10 cellular contexts compared by ENCODE assay signal in the genomic region with DNA sequence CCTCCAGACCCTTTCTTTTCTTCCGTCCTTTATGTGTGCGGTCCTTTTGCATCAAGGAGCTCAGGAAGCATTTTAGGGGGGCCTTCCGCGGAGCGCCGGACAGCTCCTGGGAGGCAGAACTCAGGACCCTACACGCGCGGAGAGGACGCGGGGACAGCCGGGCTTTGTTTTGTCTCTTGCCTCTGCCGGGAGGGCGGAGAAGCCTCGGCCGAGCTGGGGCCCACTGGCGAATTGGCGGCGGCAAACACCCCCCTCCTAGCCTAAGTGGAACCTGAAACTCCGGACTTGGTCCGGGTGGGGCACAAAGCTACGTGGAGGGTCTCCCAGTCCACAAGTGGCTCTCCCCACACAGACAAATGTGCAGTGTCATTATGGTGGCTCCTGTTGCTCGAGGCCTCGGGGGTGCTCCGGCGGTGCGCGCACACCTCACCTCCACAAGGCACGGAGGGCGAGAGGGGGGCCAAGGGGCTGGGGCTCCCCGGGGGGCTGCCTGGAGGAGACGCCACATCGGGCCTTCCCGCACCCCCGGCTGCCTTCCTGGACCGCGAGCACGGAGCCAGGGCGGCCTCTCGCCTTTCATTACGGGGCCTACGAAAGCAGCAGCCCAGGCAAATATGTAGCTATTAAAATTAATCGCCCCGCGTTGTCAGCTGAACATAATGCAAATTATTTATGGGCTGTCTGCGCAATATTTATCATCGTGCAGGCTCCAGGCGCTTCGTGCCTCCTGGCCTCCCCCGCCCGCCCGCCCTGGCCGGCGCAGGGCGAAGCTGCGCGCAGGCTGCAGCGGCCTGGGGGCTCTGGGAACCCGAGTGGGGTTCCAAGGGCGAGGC.
DNase-seq lines count a peak whose midpoint lies in the region; ATAC-seq, FAIRE-seq and TF ChIP-seq lines count a peak whose summit lies in the region.
"Had no signal": no experiment of that assay in that cellular context is flagged by ENCODE, and none has a peak within 500 bp of the region (broad histone marks: within the 10 kb centered on the region; RNA-seq: fewer than 3 reads in every experiment).

No MANE protein-coding gene starts in this region.

- TF ChIP-seq CTCF in tibial nerve (IDR thresholded peaks at IDR 0.05), result no peak

- TF ChIP-seq POLR2A in tibial nerve (IDR thresholded peaks at IDR 0.05) (no peak), GM12892 (IDR thresholded peaks at IDR 0.05; ENCODE audit: low read depth, low read length) (no peak)

- peak overlapping the region; percentile 76 for H3K4me3 Mint-ChIP-seq in activated naive CD4-positive, alpha-beta T cell treated with anti-CD3 and anti-CD28 coated beads for 36 hours
- peak overlapping the region; percentile 74 for H3K4me3 Mint-ChIP-seq in activated T-helper 17 cell treated with anti-CD3 and anti-CD28 coated beads, Interleukin-2, amount 50 U/mL, for 72 hours

- H3K27me3 Mint-ChIP-seq in activated naive CD4-positive, alpha-beta T cell treated with anti-CD3 and anti-CD28 coated beads for 36 hours (ENCODE audit: low read depth), result no peaks in the 10 kb centered on the region
- no peaks in the 10 kb centered on the region for H3K27me3 Mint-ChIP-seq in activated T-helper 17 cell treated with anti-CD3 and anti-CD28 coated beads, Interleukin-2, amount 50 U/mL, for 72 hours

- H3K4me3 ChIP-seq in tibial nerve, result peak overlapping the region; percentile 19 to 51 (median 28)
- H3K4me3 ChIP-seq: mucosa of descending colon had no signal

- no peaks in the 10 kb centered on the region for H3K9me3 Mint-ChIP-seq in activated naive CD4-positive, alpha-beta T cell treated with anti-CD3 and anti-CD28 coated beads for 36 hours
- H3K9me3 Mint-ChIP-seq in activated T-helper 17 cell treated with anti-CD3 and anti-CD28 coated beads, Interleukin-2, amount 50 U/mL, for 72 hours, result no peaks in the 10 kb centered on the region

- CTCF ChIA-PET in activated naive CD4-positive, alpha-beta T cell treated with anti-CD3 and anti-CD28 coated beads for 36 hours (lab: Charles Lee), result interaction anchor here (1.0 to 2.1 kb wide), 4 partner anchors 11 to 352 kb away, joined by 3 to 7 read pairs (median 4); no protein-coding TSS in a partner anchor

- intact Hi-C loops in activated naive CD4-positive, alpha-beta T cell treated with anti-CD3 and anti-CD28 coated beads for 36 hours (cut with micrococcal nuclease), result loop anchor here (1.0 to 10.0 kb wide), 5 partner anchors 15 to 904 kb away; no protein-coding TSS in a partner anchor
- intact Hi-C loops in left colon (cut with DNase I, micrococcal nuclease), result no loop called here

- DNase-seq in activated naive CD4-positive, alpha-beta T cell treated with anti-CD3 and anti-CD28 coated beads for 36 hours, result no peak
- DNase-seq in activated naive CD4-positive, alpha-beta T cell (lab: John Stamatoyannopoulos, UW), result no peak
- DNase-seq in left colon, result peak; percentile 13 to 26
- DNase-seq in tibial nerve (ENCODE audit: low spot score in 2 of 2), result no peak
- DNase-seq in COR-L47 (lab: John Stamatoyannopoulos, UW), result no peak
- DNase-seq in GM12892 (ENCODE audit: insufficient read length), result no peak
- no peak for DNase-seq in kidney tubule cell (ENCODE audit: low spot score)
- DNase-seq: NCI-H345 had no signal

- H3K4me1 Mint-ChIP-seq in activated naive CD4-positive, alpha-beta T cell treated with anti-CD3 and anti-CD28 coated beads for 36 hours (ENCODE audit: low read depth), result peaks cover 40% of the 10 kb centered on the region
- H3K4me1 Mint-ChIP-seq in activated T-helper 17 cell treated with anti-CD3 and anti-CD28 coated beads, Interleukin-2, amount 50 U/mL, for 72 hours, result peaks cover 4% of the 10 kb centered on the region

- peak overlapping the region; percentile 88 for H3K27ac Mint-ChIP-seq in activated naive CD4-positive, alpha-beta T cell treated with anti-CD3 and anti-CD28 coated beads for 36 hours
- H3K27ac Mint-ChIP-seq in activated T-helper 17 cell treated with anti-CD3 and anti-CD28 coated beads, Interleukin-2, amount 50 U/mL, for 72 hours, result no peak overlapping the region

- H3K36me3 Mint-ChIP-seq in activated naive CD4-positive, alpha-beta T cell treated with anti-CD3 and anti-CD28 coated beads for 36 hours (ENCODE audit: low read depth), result peaks cover 8% of the 10 kb centered on the region
- H3K36me3 Mint-ChIP-seq in activated T-helper 17 cell treated with anti-CD3 and anti-CD28 coated beads, Interleukin-2, amount 50 U/mL, for 72 hours (ENCODE audit: low read depth), result peaks cover 14% of the 10 kb centered on the region

- FAIRE-seq in GM12892 (lab: Jason Lieb, UNC), result no peak

- peaks cover 0 to 50% (median 10%) of the 10 kb centered on the region in 4 donors for H3K4me1 ChIP-seq in tibial nerve

- no peaks in the 10 kb centered on the region for H3K9me3 ChIP-seq in tibial nerve
- H3K9me3 ChIP-seq: mucosa of descending colon had no signal

- ATAC-seq in activated T-helper 17 cell treated with anti-CD3 and anti-CD28 coated beads, Interleukin-2, amount 50 U/mL, for 72 hours (replicated peaks), result no peak
- no peak for ATAC-seq in left colon

- H3K27me3 ChIP-seq in tibial nerve, result peaks cover 0 to 38% of the 10 kb centered on the region in 2 donors

- no peaks in the 10 kb centered on the region for H3K36me3 ChIP-seq in tibial nerve

- no peak for TF ChIP-seq EP300 in tibial nerve (IDR thresholded peaks at IDR 0.05)

- WGBS in tibial nerve, 2 donors, result 51 to 61% methylated on average over 31 to 49 of the region's 60 CpGs

- peak overlapping the region in 3 of 4 donors; percentile 45 to 96 (median 58) for H3K27ac ChIP-seq in tibial nerve

Comparison
In these comparisons a context has a peak if more than half of its experiments do, and no peak if none do; other contexts are left out.
1. DNase-seq: peak in left colon (2 of 2); none in activated naive CD4-positive, alpha-beta T cell treated with anti-CD3 and anti-CD28 coated beads for 36 hours (single experiment), activated naive CD4-positive, alpha-beta T cell (0 of 4), tibial nerve (0 of 2), COR-L47 (single experiment), GM12892 (single experiment) and kidney tubule cell (single experiment).